14 cellular contexts compared by ENCODE assay signal in the genomic region with DNA sequence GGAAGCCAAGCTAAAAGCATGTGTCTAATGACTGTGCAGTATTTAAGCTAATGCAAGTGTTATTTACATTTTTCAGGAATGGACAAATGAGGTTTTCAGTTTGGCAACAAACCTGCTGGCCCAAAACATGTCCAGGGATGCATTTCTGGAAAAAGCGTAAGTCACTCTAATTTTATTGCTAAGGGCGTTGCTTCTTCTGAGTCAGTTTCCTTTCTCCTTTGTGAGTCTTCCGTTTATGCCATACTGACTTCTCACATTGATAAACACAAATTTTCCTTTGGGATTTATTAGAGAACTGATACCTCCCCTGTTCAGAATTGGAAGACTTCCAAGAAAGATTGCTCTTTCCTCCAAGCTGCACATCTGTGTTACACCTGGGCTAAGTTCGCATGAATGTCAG.
DNase-seq lines count a peak whose midpoint lies in the region; ATAC-seq and TF ChIP-seq lines count a peak whose summit lies in the region.
"Had no signal": no experiment of that assay in that cellular context is flagged by ENCODE, and none has a peak within 500 bp of the region (broad histone marks: within the 10 kb centered on the region; RNA-seq: fewer than 3 reads in every experiment).

No MANE protein-coding gene starts in this region.

- no peaks in the 10 kb centered on the region for H3K9me2 ChIP-seq in hepatocyte (replicated peaks; ENCODE audit: insufficient read depth)

- H3K4me3 ChIP-seq in brain microvascular endothelial cell (ENCODE audit: low read depth, low read length) (no peak overlapping the region), hepatocyte (no peak overlapping the region)
- H3K4me3 ChIP-seq: lower lobe of right lung had no signal

- in situ Hi-C loops in brain microvascular endothelial cell (cut with HindIII; ENCODE audit: low pct_ligation_motif_present, low sequenced_read_pairs) = no loop called here

- H2AFZ ChIP-seq in hepatocyte = no peak overlapping the region

- TF ChIP-seq CTCF in brain microvascular endothelial cell (IDR thresholded peaks at IDR 0.05; ENCODE audit: low read depth, low read length, missing control alignments) = no peak
- TF ChIP-seq CTCF in hepatocyte (IDR thresholded peaks at IDR 0.05; ENCODE audit: poor library complexity) = no peak

- 68% methylated on average over 4 of the region's 4 CpGs for WGBS in hepatocyte (ENCODE audit: low lambda C conversion rate, missing lambda C conversion rate)

- ATAC-seq in GM19395 (IDR thresholded peaks at IDR 0.05; ENCODE audit: unreplicated experiment) (no peak), GM18873 (IDR thresholded peaks at IDR 0.05; ENCODE audit: low FRiP score, unreplicated experiment) (no peak)
- ATAC-seq: lower lobe of right lung had no signal

- no peaks in the 10 kb centered on the region for H3K9me3 ChIP-seq in hepatocyte (ENCODE audit: low read depth)
- H3K9me3 ChIP-seq: lower lobe of right lung had no signal

- H3K4me1 ChIP-seq in hepatocyte (ENCODE audit: insufficient read depth) = no peaks in the 10 kb centered on the region
- H3K4me1 ChIP-seq: lower lobe of right lung had no signal

- H3K27me3 ChIP-seq in brain microvascular endothelial cell (replicated peaks) (no peaks in the 10 kb centered on the region), hepatocyte (no peaks in the 10 kb centered on the region)

- H3K36me3 ChIP-seq in brain microvascular endothelial cell (replicated peaks) (no peaks in the 10 kb centered on the region), hepatocyte (replicated peaks; ENCODE audit: insufficient read depth, low read depth) (no peaks in the 10 kb centered on the region)
- H3K36me3 ChIP-seq: lower lobe of right lung had no signal

- peak overlapping the region; percentile 45 for H3K27ac ChIP-seq in brain microvascular endothelial cell
- H3K27ac ChIP-seq in hepatocyte = peak overlapping the region; percentile 46
- H3K27ac ChIP-seq: lower lobe of right lung had no signal

- H3K79me2 ChIP-seq in hepatocyte = no peaks in the 10 kb centered on the region

- peak; percentile 54 for DNase-seq in AG08395 (ENCODE audit: low spot score)
- peak; percentile 92 for DNase-seq in HS-5 (ENCODE audit: low read depth)
- no peak for DNase-seq in brain microvascular endothelial cell
- DNase-seq in hepatocyte (ENCODE audit: low spot score) = no peak
- DNase-seq in AG08396 (ENCODE audit: low spot score) = no peak
- DNase-seq in activated CD4-positive, alpha-beta T cell treated with anti-CD3 and anti-CD28 coated beads, Interleukin-2, amount 50 U/mL, for 48 hours = no peak
- DNase-seq: activated naive CD8-positive, alpha-beta T cell treated with anti-CD3 and anti-CD28 coated beads for 36 hours; AML-193; cortex of kidney; lower lobe of right lung; NCI-H2029; nucleus accumbens had no signal

- peak overlapping the region; percentile 10 for H3K4me2 ChIP-seq in hepatocyte

- no peaks in the 10 kb centered on the region for H4K20me1 ChIP-seq in hepatocyte (ENCODE audit: insufficient read depth, poor library complexity, severe bottlenecking)

Comparison
In these comparisons a context has a peak if more than half of its experiments do, and no peak if none do; other contexts are left out.
1. DNase-seq: peak in AG08395 (single experiment) and HS-5 (single experiment); none in brain microvascular endothelial cell (single experiment), hepatocyte (single experiment), AG08396 (single experiment) and activated CD4-positive, alpha-beta T cell treated with anti-CD3 and anti-CD28 coated beads, Interleukin-2, amount 50 U/mL, for 48 hours (0 of 2).